ENCODE assay signal across 15 cellular contexts in the genomic region with DNA sequence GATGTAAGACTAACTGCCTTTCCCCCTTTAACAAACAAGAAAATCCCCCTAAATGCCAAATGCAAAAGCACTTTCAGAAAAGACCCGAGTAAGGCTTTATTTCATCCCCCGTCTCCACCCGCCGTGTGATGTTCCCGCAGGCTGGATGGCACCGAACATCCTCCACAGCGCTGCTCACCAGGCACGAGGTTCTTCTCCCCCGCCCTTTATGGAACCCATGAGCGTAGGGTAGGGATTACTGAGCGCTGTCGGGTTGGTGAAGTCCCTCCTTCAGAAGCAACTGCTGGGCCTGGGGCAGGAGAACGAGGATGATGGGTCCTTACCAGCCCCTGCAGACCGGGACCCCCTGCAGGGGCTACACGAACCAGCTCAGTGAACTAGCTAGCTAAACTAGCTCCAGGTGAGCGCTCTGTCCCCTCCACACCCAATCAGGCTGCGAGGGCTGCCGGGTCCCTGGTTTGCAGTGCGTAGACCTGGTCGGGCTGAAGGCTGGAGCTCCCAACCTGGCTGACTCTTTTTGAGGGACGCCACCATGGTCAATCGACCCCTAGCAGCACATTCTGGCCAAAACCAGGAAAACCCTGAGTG.
DNase-seq lines count a peak whose midpoint lies in the region; ATAC-seq and TF ChIP-seq lines count a peak whose summit lies in the region.
"Had no signal": no experiment of that assay in that cellular context is flagged by ENCODE, and none has a peak within 500 bp of the region (broad histone marks: within the 10 kb centered on the region; RNA-seq: fewer than 3 reads in every experiment).

No MANE protein-coding gene starts in this region.

- intact Hi-C loops in left cardiac atrium (cut with DNase I), result loop anchor here in 1 of 2 donors (10.0 kb wide), 1 partner anchor 76 kb away; the partner anchor contains the start of gene ITPKB
- intact Hi-C loops in Right ventricle myocardium inferior (cut with DNase I), result no loop called here

- DNase-seq in left cardiac atrium, result peak; percentile 10
- no peak for DNase-seq in Right ventricle myocardium inferior (ENCODE audit: missing footprints)
- DNase-seq in chondrocyte (ENCODE audit: low spot score), result peak; percentile 41
- DNase-seq in stimulated activated CD4-positive, alpha-beta T cell treated with anti-CD3 and anti-CD28 coated beads, Interleukin-1b, Interleukin-23, amount 100 ng/mL, for 48 hours, result no peak
- no peak for DNase-seq in NCI-H2107 (lab: John Stamatoyannopoulos, UW)
- DNase-seq: activated CD4-positive, CD25-positive, alpha-beta regulatory T cell treated with anti-CD3 and anti-CD28 coated beads, Interleukin-2, amount 50 U/mL, for 72 hours; activated T-cell treated with anti-CD3 and anti-CD28 coated beads, Interleukin-2, amount 50 U/mL, for 1 hour; effector memory CD8-positive, alpha-beta T cell; natural killer cell; NCI-H1048; PC-3; SW 1271 had no signal

- TF ChIP-seq CTCF in chondrocyte (IDR thresholded peaks at IDR 0.05) (no peak), nephron (IDR thresholded peaks at IDR 0.05; ENCODE audit: unreplicated experiment in 3 of 3) (no peak)

- H3K4me1 Mint-ChIP-seq in chondrocyte (ENCODE audit: low read depth) (peaks cover 84% of the 10 kb centered on the region), nephron (peaks cover 84% of the 10 kb centered on the region)

- no peak overlapping the region for H3K4me3 Mint-ChIP-seq in chondrocyte (ENCODE audit: unreplicated experiment)
- no peak overlapping the region for H3K4me3 Mint-ChIP-seq in nephron
- H3K4me3 Mint-ChIP-seq: effector memory CD8-positive, alpha-beta T cell; natural killer cell had no signal

- ATAC-seq in left cardiac atrium (no peak), Right ventricle myocardium inferior (no peak), HG03135 (IDR thresholded peaks at IDR 0.05; ENCODE audit: unreplicated experiment) (no peak), GM19463 (IDR thresholded peaks at IDR 0.05; ENCODE audit: unreplicated experiment) (no peak)
- ATAC-seq: effector memory CD8-positive, alpha-beta T cell; natural killer cell; PC-3 had no signal

- H3K9me3 Mint-ChIP-seq in chondrocyte (ENCODE audit: low read depth) (no peaks in the 10 kb centered on the region), nephron (no peaks in the 10 kb centered on the region)
- H3K9me3 Mint-ChIP-seq: effector memory CD8-positive, alpha-beta T cell; natural killer cell had no signal

- H3K27me3 Mint-ChIP-seq in chondrocyte (ENCODE audit: low read depth) (no peaks in the 10 kb centered on the region), nephron (ENCODE audit: low read depth) (peaks cover 8% of the 10 kb centered on the region)
- H3K27me3 Mint-ChIP-seq: effector memory CD8-positive, alpha-beta T cell had no signal

- H3K27ac Mint-ChIP-seq in chondrocyte (ENCODE audit: unreplicated experiment), result no peak overlapping the region
- peak overlapping the region in 2 of 3 experiments; percentile 65 to 85 for H3K27ac Mint-ChIP-seq in nephron

- no peaks in the 10 kb centered on the region for H3K36me3 Mint-ChIP-seq in chondrocyte (ENCODE audit: low read depth)
- H3K36me3 Mint-ChIP-seq in nephron (ENCODE audit: low read depth), result no peaks in the 10 kb centered on the region
- H3K36me3 Mint-ChIP-seq: natural killer cell had no signal

Comparison
In these comparisons a context has a peak if more than half of its experiments do, and no peak if none do; other contexts are left out.
1. DNase-seq: peak in left cardiac atrium (single experiment) and chondrocyte (single experiment); none in Right ventricle myocardium inferior (single experiment), stimulated activated CD4-positive, alpha-beta T cell treated with anti-CD3 and anti-CD28 coated beads, Interleukin-1b, Interleukin-23, amount 100 ng/mL, for 48 hours (single experiment) and NCI-H2107 (single experiment).